10 cellular contexts compared by ENCODE assay signal in the genomic region with DNA sequence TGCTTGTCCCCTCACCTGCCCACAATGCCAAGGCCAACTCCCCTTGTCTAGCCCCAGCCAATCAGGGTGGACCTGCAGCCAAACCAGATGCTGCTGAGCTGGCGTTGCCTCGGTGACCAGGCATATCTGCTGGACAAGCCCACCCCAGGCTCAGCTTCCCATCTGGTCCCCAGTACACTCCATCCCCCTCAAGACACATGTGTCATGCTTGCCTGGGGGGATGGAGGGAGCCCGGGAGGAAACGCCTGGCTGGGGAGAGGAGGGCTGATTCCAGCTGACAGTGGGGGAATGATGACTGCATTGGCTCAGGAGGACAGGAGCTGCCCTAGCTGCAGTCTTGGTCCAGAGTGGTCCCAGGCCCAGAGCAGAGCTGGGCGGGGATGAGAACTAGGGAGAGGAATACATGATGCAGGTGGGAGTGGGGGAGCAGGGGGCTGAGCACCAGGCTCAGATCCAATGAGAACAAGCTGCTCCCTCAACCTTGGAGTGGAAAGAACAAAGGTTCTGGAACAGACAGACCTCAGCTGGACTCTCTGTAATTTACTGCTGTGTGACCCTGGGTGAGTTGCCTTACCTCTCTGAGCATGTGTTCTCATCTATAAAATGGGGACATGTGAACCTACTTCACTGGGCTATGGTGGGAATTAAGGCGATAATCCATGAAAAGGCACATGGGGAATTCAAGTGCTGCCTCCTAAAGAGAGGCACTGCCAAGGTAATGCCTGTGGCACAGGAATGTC. TPM values are rescaled to one million over a fixed set of nuclear protein-coding genes. Genes with fewer than 3 reads are reported as not detected.
DNase-seq lines count a peak whose midpoint lies in the region; ATAC-seq and TF ChIP-seq lines count a peak whose summit lies in the region.
"Had no signal": no experiment of that assay in that cellular context is flagged by ENCODE, and none has a peak within 500 bp of the region (broad histone marks: within the 10 kb centered on the region; RNA-seq: fewer than 3 reads in every experiment).

No MANE protein-coding gene starts in this region.

- peaks cover 27% of the 10 kb centered on the region for H3K36me3 Mint-ChIP-seq in activated naive CD8-positive, alpha-beta T cell treated with anti-CD3 and anti-CD28 coated beads for 36 hours
- H3K36me3 Mint-ChIP-seq in activated naive CD8-positive, alpha-beta T cell treated with anti-CD3 and anti-CD28 coated beads, Interleukin-2, amount 50 U/mL, for 24 hours (ENCODE audit: low read depth), result peaks cover 32% of the 10 kb centered on the region
- H3K36me3 Mint-ChIP-seq in memory B cell, result peaks cover 6% of the 10 kb centered on the region

- peaks cover 36% of the 10 kb centered on the region for H3K4me1 Mint-ChIP-seq in activated naive CD8-positive, alpha-beta T cell treated with anti-CD3 and anti-CD28 coated beads for 36 hours
- peaks cover 48% of the 10 kb centered on the region for H3K4me1 Mint-ChIP-seq in activated naive CD8-positive, alpha-beta T cell treated with anti-CD3 and anti-CD28 coated beads, Interleukin-2, amount 50 U/mL, for 24 hours
- peaks cover 30% of the 10 kb centered on the region for H3K4me1 Mint-ChIP-seq in memory B cell

- peak overlapping the region; percentile 16 for H3K27ac Mint-ChIP-seq in activated naive CD8-positive, alpha-beta T cell treated with anti-CD3 and anti-CD28 coated beads for 36 hours
- H3K27ac Mint-ChIP-seq in activated naive CD8-positive, alpha-beta T cell treated with anti-CD3 and anti-CD28 coated beads, Interleukin-2, amount 50 U/mL, for 24 hours, result no peak overlapping the region
- H3K27ac Mint-ChIP-seq in memory B cell, result peak overlapping the region; percentile 55

- no peak for DNase-seq in activated naive CD8-positive, alpha-beta T cell treated with anti-CD3 and anti-CD28 coated beads for 36 hours
- DNase-seq in activated naive CD8-positive, alpha-beta T cell treated with anti-CD3 and anti-CD28 coated beads, Interleukin-2, amount 50 U/mL, for 24 hours, result no peak
- DNase-seq in cardiac fibroblast (ENCODE audit: low read depth in 2 of 2) (peak; percentile 46 to 62), memory B cell (ENCODE audit: low spot score in 2 of 2) (no peak), NCI-H2171 (lab: John Stamatoyannopoulos, UW) (no peak)
- no peak for DNase-seq in activated CD4-positive, alpha-beta T cell treated with anti-CD3 and anti-CD28 coated beads, Interleukin-2, amount 50 U/mL, for 1 hour
- DNase-seq in stimulated activated naive CD4-positive, alpha-beta T cell (lab: John Stamatoyannopoulos, UW), result no peak
- DNase-seq: AML-193, NCI-H146 had no signal

- H3K4me1 ChIP-seq in urinary bladder (ENCODE audit: insufficient read depth), result no peaks in the 10 kb centered on the region

- H3K4me3 Mint-ChIP-seq in activated naive CD8-positive, alpha-beta T cell treated with anti-CD3 and anti-CD28 coated beads for 36 hours, result no peak overlapping the region
- no peak overlapping the region for H3K4me3 Mint-ChIP-seq in activated naive CD8-positive, alpha-beta T cell treated with anti-CD3 and anti-CD28 coated beads, Interleukin-2, amount 50 U/mL, for 24 hours
- no peak overlapping the region for H3K4me3 Mint-ChIP-seq in memory B cell

- H3K27me3 Mint-ChIP-seq in activated naive CD8-positive, alpha-beta T cell treated with anti-CD3 and anti-CD28 coated beads for 36 hours, result no peaks in the 10 kb centered on the region
- no peaks in the 10 kb centered on the region for H3K27me3 Mint-ChIP-seq in activated naive CD8-positive, alpha-beta T cell treated with anti-CD3 and anti-CD28 coated beads, Interleukin-2, amount 50 U/mL, for 24 hours
- no peaks in the 10 kb centered on the region for H3K27me3 Mint-ChIP-seq in memory B cell

- H3K36me3 ChIP-seq in urinary bladder (ENCODE audit: insufficient read depth), result no peaks in the 10 kb centered on the region

- peak overlapping the region; percentile 0 for H3K27ac ChIP-seq in urinary bladder (ENCODE audit: low read depth)

- WGBS in urinary bladder, result 53% methylated on average over 6 of the region's 6 CpGs

- ATAC-seq in activated naive CD8-positive, alpha-beta T cell treated with anti-CD3 and anti-CD28 coated beads, Interleukin-2, amount 50 U/mL, for 24 hours, result no peak
- no peak for ATAC-seq in memory B cell (ENCODE audit: low read depth)

- no peaks in the 10 kb centered on the region for H3K9me3 Mint-ChIP-seq in activated naive CD8-positive, alpha-beta T cell treated with anti-CD3 and anti-CD28 coated beads for 36 hours
- no peaks in the 10 kb centered on the region for H3K9me3 Mint-ChIP-seq in activated naive CD8-positive, alpha-beta T cell treated with anti-CD3 and anti-CD28 coated beads, Interleukin-2, amount 50 U/mL, for 24 hours
- H3K9me3 Mint-ChIP-seq in memory B cell, result peaks cover 1% of the 10 kb centered on the region

- no peak overlapping the region for H3K4me3 ChIP-seq in cardiac fibroblast (replicated peaks in 1 of 2; ENCODE audit: low read depth in 2 of 2, low read length in 2 of 2)
- H3K4me3 ChIP-seq in urinary bladder (ENCODE audit: low read depth, low read length), result no peak overlapping the region

- no peak for TF ChIP-seq CTCF in cardiac fibroblast (IDR thresholded peaks at IDR 0.05; ENCODE audit: low read depth, low read length)

RNA-seq across cellular contexts. Expression of gene ECE1, which starts 23.1 kb away (rescaled TPM):
- total RNA-seq in activated naive CD8-positive, alpha-beta T cell treated with anti-CD3 and anti-CD28 coated beads for 36 hours, result 100 to 1,000 TPM in 1 of 2 experiments, 10 to 100 TPM in 1; 95.6 to 101 TPM
- total RNA-seq in urinary bladder, result 32.5 TPM
- polyA plus RNA-seq in urinary bladder, result 121 TPM

Comparison
In these comparisons a context has a peak if more than half of its experiments do, and no peak if none do; other contexts are left out.
1. DNase-seq: peak in cardiac fibroblast (2 of 2); none in activated naive CD8-positive, alpha-beta T cell treated with anti-CD3 and anti-CD28 coated beads for 36 hours (single experiment), activated naive CD8-positive, alpha-beta T cell treated with anti-CD3 and anti-CD28 coated beads, Interleukin-2, amount 50 U/mL, for 24 hours (single experiment), memory B cell (0 of 2), activated CD4-positive, alpha-beta T cell treated with anti-CD3 and anti-CD28 coated beads, Interleukin-2, amount 50 U/mL, for 1 hour (single experiment), stimulated activated naive CD4-positive, alpha-beta T cell (0 of 6) and NCI-H2171 (single experiment).